ENCODE assay signal across 8 cellular contexts in genomic region chrX:41265615-41266014, GRCh38.
DNase-seq lines count a peak whose midpoint lies in the region; ATAC-seq and TF ChIP-seq lines count a peak whose summit lies in the region.

No MANE protein-coding gene starts in this region.

- peak overlapping the region; percentile 55 for H3K4me2 ChIP-seq in osteoblast (ENCODE audit: insufficient read depth, low read length)

- no peaks in the 10 kb centered on the region for H3K27me3 ChIP-seq in CD4-positive, CD25-positive, alpha-beta regulatory T cell (ENCODE audit: control insufficient read depth, insufficient read depth, low read length)
- peaks cover 8% of the 10 kb centered on the region for H3K27me3 ChIP-seq in osteoblast (ENCODE audit: insufficient read depth, low read length)

- peak overlapping the region in 3 of 4 donors; percentile 41 to 71 (median 52) for H3K4me3 Mint-ChIP-seq in CD4-positive, CD25-positive, alpha-beta regulatory T cell

- H3K27me3 Mint-ChIP-seq in CD4-positive, CD25-positive, alpha-beta regulatory T cell, result no peaks in the 10 kb centered on the region

- peak overlapping the region; percentile 53 for H3K4me3 ChIP-seq in CD4-positive, CD25-positive, alpha-beta regulatory T cell (ENCODE audit: low read depth, low read length)
- H3K4me3 ChIP-seq in osteoblast (ENCODE audit: insufficient read depth, low read length), result peak overlapping the region; percentile 49

- ATAC-seq in CD4-positive, CD25-positive, alpha-beta regulatory T cell (ENCODE audit: low read depth in 2 of 2), result peak; percentile 90 to 98
- ATAC-seq in SK-N-SH treated with all-trans-retinoic acid at 6 μM for 48 hours (peak; percentile 85), GM21390 (IDR thresholded peaks at IDR 0.05; ENCODE audit: unreplicated experiment) (no peak)

- no peaks in the 10 kb centered on the region for H3K9me3 ChIP-seq in CD4-positive, CD25-positive, alpha-beta regulatory T cell (ENCODE audit: control insufficient read depth in 2 of 2, low read length in 2 of 2)
- no peaks in the 10 kb centered on the region for H3K9me3 ChIP-seq in osteoblast (ENCODE audit: low read depth, low read length)

- no peak for TF ChIP-seq CTCF in osteoblast (IDR thresholded peaks at IDR 0.05; ENCODE audit: extremely low read depth, low read depth, low read length)

- H3K9me3 Mint-ChIP-seq in CD4-positive, CD25-positive, alpha-beta regulatory T cell, result peaks cover 0 to 4% (median 0%) of the 10 kb centered on the region in 7 donors

- H3K27ac Mint-ChIP-seq in CD4-positive, CD25-positive, alpha-beta regulatory T cell, result peak overlapping the region in 1 of 3 donors; percentile 71

- H3K36me3 Mint-ChIP-seq in CD4-positive, CD25-positive, alpha-beta regulatory T cell, result no peaks in the 10 kb centered on the region

- H3K27ac ChIP-seq in CD4-positive, CD25-positive, alpha-beta regulatory T cell (ENCODE audit: insufficient read depth, low read length, poor library complexity, severe bottlenecking), result no peak overlapping the region
- peak overlapping the region; percentile 48 for H3K27ac ChIP-seq in osteoblast (ENCODE audit: low read depth, low read length)

- no peaks in the 10 kb centered on the region for H3K36me3 ChIP-seq in CD4-positive, CD25-positive, alpha-beta regulatory T cell (ENCODE audit: control insufficient read depth, insufficient read depth, low read length)
- no peaks in the 10 kb centered on the region for H3K36me3 ChIP-seq in osteoblast (ENCODE audit: insufficient read depth, low read length)

- H3K79me2 ChIP-seq in osteoblast (ENCODE audit: insufficient read depth, low read length), result no peaks in the 10 kb centered on the region

- peak overlapping the region; percentile 65 for H2AFZ ChIP-seq in osteoblast (ENCODE audit: low read length)

- peaks cover 0 to 10% (median 0%) of the 10 kb centered on the region in 4 donors for H3K4me1 Mint-ChIP-seq in CD4-positive, CD25-positive, alpha-beta regulatory T cell

- peak; percentile 3 to 81 (median 57) for DNase-seq in CD4-positive, CD25-positive, alpha-beta regulatory T cell
- DNase-seq in astrocyte of the hippocampus (ENCODE audit: low read depth, low spot score) (peak; percentile 49), osteoblast (ENCODE audit: insufficient read length, low spot score, missing footprints) (peak; percentile 81), LoVo (ENCODE audit: low spot score) (no peak), middle frontal gyrus (ENCODE audit: extremely low spot score, low spot score) (no peak), GM19238 (ENCODE audit: insufficient read length, low spot score) (no peak)

- peaks cover 3% of the 10 kb centered on the region for H3K4me1 ChIP-seq in CD4-positive, CD25-positive, alpha-beta regulatory T cell (ENCODE audit: control insufficient read depth, insufficient read depth, low read length, poor library complexity, severe bottlenecking)
- no peaks in the 10 kb centered on the region for H3K4me1 ChIP-seq in osteoblast (ENCODE audit: insufficient read depth, low read length)

- no peaks in the 10 kb centered on the region for H4K20me1 ChIP-seq in osteoblast (ENCODE audit: insufficient read depth, low read length)

TF ChIP-seq in SK-N-SH treated with all-trans-retinoic acid at 6 μM for 48 hours, 23 proteins besides CTCF, POLR2A, EP300 and RAD21 (continues in another document):
- no peak for TF ChIP-seq ZNF8 (CRISPR knock-in tag; IDR thresholded peaks at IDR 0.05)
- no peak for TF ChIP-seq BACH2 (CRISPR knock-in tag; IDR thresholded peaks at IDR 0.05; ENCODE audit: borderline replicate concordance)
- TF ChIP-seq ISL1 (CRISPR knock-in tag; IDR thresholded peaks at IDR 0.05), result no peak
- TF ChIP-seq CREB5 (CRISPR knock-in tag; IDR thresholded peaks at IDR 0.05; ENCODE audit: low read depth), result no peak
- no peak for TF ChIP-seq ARNTL (CRISPR knock-in tag; IDR thresholded peaks at IDR 0.05; ENCODE audit: borderline replicate concordance, low read depth)
- TF ChIP-seq ZC3H10 (CRISPR knock-in tag; IDR thresholded peaks at IDR 0.05), result no peak
- no peak for TF ChIP-seq PATZ1 (CRISPR knock-in tag; IDR thresholded peaks at IDR 0.05; ENCODE audit: borderline replicate concordance)
- TF ChIP-seq TOX (CRISPR knock-in tag; IDR thresholded peaks at IDR 0.05; ENCODE audit: borderline replicate concordance), result no peak
- TF ChIP-seq OSR1 (CRISPR knock-in tag; IDR thresholded peaks at IDR 0.05), result no peak
- TF ChIP-seq ZNF565 (CRISPR knock-in tag; conservative IDR thresholded peaks at IDR 0.05; ENCODE audit: low read depth), result no peak
- TF ChIP-seq ZFP30 (CRISPR knock-in tag; IDR thresholded peaks at IDR 0.05), result no peak
- no peak for TF ChIP-seq ZNF70 (CRISPR knock-in tag; IDR thresholded peaks at IDR 0.05)
- no peak for TF ChIP-seq ESRRG (CRISPR knock-in tag; IDR thresholded peaks at IDR 0.05)
- TF ChIP-seq TSHZ2 (CRISPR knock-in tag; IDR thresholded peaks at IDR 0.05), result no peak
- TF ChIP-seq ZFP3 (CRISPR knock-in tag; IDR thresholded peaks at IDR 0.05), result no peak
- no peak for TF ChIP-seq POU6F1 (CRISPR knock-in tag; IDR thresholded peaks at IDR 0.05; ENCODE audit: borderline replicate concordance, low read depth)
- no peak for TF ChIP-seq RARB (CRISPR knock-in tag; IDR thresholded peaks at IDR 0.05)
- TF ChIP-seq TCF4 (CRISPR knock-in tag; IDR thresholded peaks at IDR 0.05; ENCODE audit: borderline replicate concordance), result no peak
- no peak for TF ChIP-seq GLIS3 (CRISPR knock-in tag; IDR thresholded peaks at IDR 0.05)

Comparison
In these comparisons a context has a peak if more than half of its experiments do, and no peak if none do; other contexts are left out.
1. DNase-seq: peak in CD4-positive, CD25-positive, alpha-beta regulatory T cell (3 of 3), astrocyte of the hippocampus (single experiment) and osteoblast (single experiment); none in LoVo (single experiment), middle frontal gyrus (single experiment) and GM19238 (single experiment).